8 cellular contexts compared by ENCODE assay signal in the genomic region with DNA sequence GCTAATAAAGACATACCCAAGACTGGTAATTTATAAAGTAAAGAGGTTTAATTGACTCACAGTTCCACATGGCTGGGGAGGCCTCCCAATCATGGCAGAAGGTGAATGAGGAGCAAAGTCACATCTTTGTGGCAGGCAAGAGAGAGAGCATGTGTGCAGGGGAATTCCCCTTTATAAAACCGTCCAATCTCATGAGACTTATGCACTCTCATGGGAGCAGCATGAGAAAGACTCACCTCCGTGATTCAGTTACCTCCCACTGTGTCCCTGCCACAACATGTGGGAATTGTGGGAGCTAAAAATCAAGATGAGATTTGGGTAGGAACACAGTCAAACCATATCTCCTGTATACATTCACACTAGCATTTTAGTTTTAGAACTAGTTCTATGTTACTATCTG.
A peak's percentile ranks its signal among the peaks of the same experiment; 100 is the strongest.
DNase-seq lines count a peak whose midpoint lies in the region; ATAC-seq, FAIRE-seq and TF ChIP-seq lines count a peak whose summit lies in the region.
"Not testable (repeated sequence)": the region's sequence is repeated elsewhere in the genome, so short reads cannot be mapped to it uniquely, and the experiment has no call there.

No MANE protein-coding gene starts in this region.

- not testable (repeated sequence) for H3K27ac Mint-ChIP-seq in activated CD4-positive, alpha-beta memory T cell treated with anti-CD3 and anti-CD28 coated beads for 36 hours; stimulated activated effector memory CD8-positive, alpha-beta T cell treated with anti-CD3 and anti-CD28 coated beads, Interleukin-12 subunit alpha, Interleukin-12 subunit beta, amount 100 ng/mL, for 72 hours

- H3K27me3 ChIP-seq in A673 (replicated peaks; ENCODE audit: insufficient read depth, low read depth, low read length, poor library complexity); brain microvascular endothelial cell (replicated peaks): not testable (repeated sequence)

- H3K27me3 Mint-ChIP-seq in activated CD4-positive, alpha-beta memory T cell treated with anti-CD3 and anti-CD28 coated beads for 36 hours: not testable (repeated sequence)

- BruUV-seq in A673 (replicated peaks; lab: Mats Ljungman, UMichigan): not testable (repeated sequence)

- POLR2A ChIA-PET in A673 (lab: Charles Lee; ENCODE audit: low non-redundant PET); activated CD4-positive, alpha-beta memory T cell treated with anti-CD3 and anti-CD28 coated beads for 36 hours (lab: Charles Lee): not testable (repeated sequence)

- H3K9me3 Mint-ChIP-seq in activated CD4-positive, alpha-beta memory T cell treated with anti-CD3 and anti-CD28 coated beads for 36 hours; stimulated activated effector memory CD8-positive, alpha-beta T cell treated with anti-CD3 and anti-CD28 coated beads, Interleukin-12 subunit alpha, Interleukin-12 subunit beta, amount 100 ng/mL, for 72 hours: not testable (repeated sequence)

- H3K4me1 Mint-ChIP-seq in activated CD4-positive, alpha-beta memory T cell treated with anti-CD3 and anti-CD28 coated beads for 36 hours (ENCODE audit: low read depth); stimulated activated effector memory CD8-positive, alpha-beta T cell treated with anti-CD3 and anti-CD28 coated beads, Interleukin-12 subunit alpha, Interleukin-12 subunit beta, amount 100 ng/mL, for 72 hours: not testable (repeated sequence)

- H3K27ac ChIP-seq in A673 (ENCODE audit: low read depth, low read length, poor library complexity, severe bottlenecking); brain microvascular endothelial cell: not testable (repeated sequence)

- not testable (repeated sequence) for H3K4me3 Mint-ChIP-seq in activated CD4-positive, alpha-beta memory T cell treated with anti-CD3 and anti-CD28 coated beads for 36 hours; stimulated activated effector memory CD8-positive, alpha-beta T cell treated with anti-CD3 and anti-CD28 coated beads, Interleukin-12 subunit alpha, Interleukin-12 subunit beta, amount 100 ng/mL, for 72 hours

- H3K4me1 ChIP-seq in A673 (ENCODE audit: insufficient read depth, low read length, poor library complexity, severe bottlenecking): not testable (repeated sequence)

- H3K9me3 ChIP-seq in A673 (ENCODE audit: low read depth, low read length, poor library complexity, severe bottlenecking): not testable (repeated sequence)

- peak; percentile 42 for ATAC-seq in stimulated activated effector memory CD8-positive, alpha-beta T cell treated with anti-CD3 and anti-CD28 coated beads, Interleukin-12 subunit alpha, Interleukin-12 subunit beta, amount 100 ng/mL, for 72 hours

- not testable (repeated sequence) for H3K36me3 Mint-ChIP-seq in activated CD4-positive, alpha-beta memory T cell treated with anti-CD3 and anti-CD28 coated beads for 36 hours; stimulated activated effector memory CD8-positive, alpha-beta T cell treated with anti-CD3 and anti-CD28 coated beads, Interleukin-12 subunit alpha, Interleukin-12 subunit beta, amount 100 ng/mL, for 72 hours

- intact Hi-C loops in A673 (cut with micrococcal nuclease; ENCODE audit: unreplicated experiment); activated CD4-positive, alpha-beta memory T cell treated with anti-CD3 and anti-CD28 coated beads for 36 hours (cut with micrococcal nuclease): not testable (repeated sequence)

- TF ChIP-seq CTCF in A673 (conservative IDR thresholded peaks at IDR 0.05; ENCODE audit: low read depth, low read length); brain microvascular endothelial cell (IDR thresholded peaks at IDR 0.05; ENCODE audit: low read depth, low read length, missing control alignments); epithelial cell of proximal tubule (conservative IDR thresholded peaks at IDR 0.05; ENCODE audit: low read depth, low read length): not testable (repeated sequence)

- in situ Hi-C loops in brain microvascular endothelial cell (cut with HindIII; ENCODE audit: low pct_ligation_motif_present, low sequenced_read_pairs): not testable (repeated sequence)

- CTCF ChIA-PET in A673 (lab: Charles Lee); activated CD4-positive, alpha-beta memory T cell treated with anti-CD3 and anti-CD28 coated beads for 36 hours (lab: Charles Lee): not testable (repeated sequence)

- DNase-seq in A673 (ENCODE audit: low spot score): peak; percentile 1
- peak; percentile 20 for DNase-seq in HK-2 (ENCODE audit: unreplicated experiment)
- peak; percentile 73 for DNase-seq in RCC 7860 (ENCODE audit: low spot score)
- peak; percentile 10 for DNase-seq in activated CD4-positive, alpha-beta memory T cell treated with anti-CD3 and anti-CD28 coated beads for 36 hours
- DNase-seq in brain microvascular endothelial cell: peak; percentile 37
- peak; percentile 15 for DNase-seq in epithelial cell of proximal tubule (ENCODE audit: low read depth)
- peak; percentile 73 for DNase-seq in kidney tubule cell (ENCODE audit: low spot score)
- not testable (repeated sequence) for DNase-seq in stimulated activated effector memory CD8-positive, alpha-beta T cell treated with anti-CD3 and anti-CD28 coated beads, Interleukin-12 subunit alpha, Interleukin-12 subunit beta, amount 100 ng/mL, for 72 hours (ENCODE audit: low spot score in 2 of 2)

- not testable (repeated sequence) for H3K36me3 ChIP-seq in A673 (ENCODE audit: insufficient read depth, low read length, poor library complexity, severe bottlenecking); brain microvascular endothelial cell (replicated peaks)

- not testable (repeated sequence) for FAIRE-seq in RCC 7860 (lab: Jason Lieb, UNC)

- H3K4me3 ChIP-seq in A673 (ENCODE audit: low read depth, low read length, poor library complexity, severe bottlenecking); brain microvascular endothelial cell (ENCODE audit: low read depth, low read length); epithelial cell of proximal tubule (ENCODE audit: low read depth, low read length): not testable (repeated sequence)
